In genomic region chr6:27127874-27128795, GRCh38 we compare ENCODE assay signal across 12 cellular contexts.
DNase-seq lines count a peak whose midpoint lies in the region; ATAC-seq and TF ChIP-seq lines count a peak whose summit lies in the region.
"Had no signal": no experiment of that assay in that cellular context is flagged by ENCODE, and none has a peak within 500 bp of the region (broad histone marks: within the 10 kb centered on the region; RNA-seq: fewer than 3 reads in every experiment).

No MANE protein-coding gene starts in this region.

- peaks cover 14% of the 10 kb centered on the region for H3K36me3 ChIP-seq in DOHH2 (ENCODE audit: control insufficient read depth, low read length)
- H3K36me3 ChIP-seq: right lobe of liver had no signal

- ATAC-seq in activated T-helper 17 cell treated with anti-CD3 and anti-CD28 coated beads, Interleukin-2, amount 50 U/mL, for 72 hours (replicated peaks) = no peak
- ATAC-seq in GM18520 (IDR thresholded peaks at IDR 0.05; ENCODE audit: unreplicated experiment) = no peak
- ATAC-seq in HG03097 (IDR thresholded peaks at IDR 0.05; ENCODE audit: low FRiP score, unreplicated experiment) = no peak
- ATAC-seq in HG03095 (IDR thresholded peaks at IDR 0.05; ENCODE audit: unreplicated experiment) = no peak

- H3F3A ChIP-seq in DOHH2 (ENCODE audit: control insufficient read depth, insufficient read depth) = peaks cover 42% of the 10 kb centered on the region

- peak overlapping the region; percentile 99 for H3K27ac ChIP-seq in DOHH2 (ENCODE audit: low read depth, low read length)
- H3K27ac ChIP-seq: right lobe of liver had no signal

- peak overlapping the region; percentile 82 for H3K4me2 ChIP-seq in DOHH2 (ENCODE audit: low read length)

- H4K20me1 ChIP-seq in DOHH2 (ENCODE audit: control insufficient read depth, insufficient read depth, low read depth, low read length) = no peaks in the 10 kb centered on the region

- peaks cover 60% of the 10 kb centered on the region for H3K4me1 ChIP-seq in DOHH2 (ENCODE audit: control insufficient read depth, low read length)
- H3K4me1 ChIP-seq: right lobe of liver had no signal

- H3K27me3 Mint-ChIP-seq in activated T-helper 17 cell treated with anti-CD3 and anti-CD28 coated beads, Interleukin-2, amount 50 U/mL, for 72 hours = no peaks in the 10 kb centered on the region
- peaks cover 6% of the 10 kb centered on the region for H3K27me3 Mint-ChIP-seq in nephron progenitor cell (ENCODE audit: low read depth, poor library complexity)
- H3K27me3 Mint-ChIP-seq: naive thymus-derived CD4-positive, alpha-beta T cell; stimulated activated naive CD8-positive, alpha-beta T cell treated with anti-CD3 and anti-CD28 coated beads, Interleukin-15, Interleukin-2, amounts not matched to agents 100 ng/mL and 50 ng/mL, for 24 hours had no signal

- TF ChIP-seq CTCF in DOHH2 (IDR thresholded peaks at IDR 0.05; ENCODE audit: low read depth, low read length, poor library complexity, severe bottlenecking) = no peak
- no peak for TF ChIP-seq CTCF in nephron progenitor cell (IDR thresholded peaks at IDR 0.05)

- no peaks in the 10 kb centered on the region for H3K79me2 ChIP-seq in DOHH2 (ENCODE audit: control insufficient read depth, low read length)

- H3K9me3 ChIP-seq in DOHH2 (ENCODE audit: control insufficient read depth, insufficient read depth, low read length) = no peaks in the 10 kb centered on the region
- H3K9me3 ChIP-seq: right lobe of liver had no signal

- DNase-seq in KBM-7 = peak; percentile 21
- no peak for DNase-seq in nephron progenitor cell
- DNase-seq: activated CD4-positive, alpha-beta T cell treated with anti-CD3 and anti-CD28 coated beads for 48 hours; activated naive CD4-positive, alpha-beta T cell treated with Interleukin-2 at 50 U/mL for 16 hours; naive thymus-derived CD4-positive, alpha-beta T cell had no signal

- H3K4me3 Mint-ChIP-seq in activated T-helper 17 cell treated with anti-CD3 and anti-CD28 coated beads, Interleukin-2, amount 50 U/mL, for 72 hours = peak overlapping the region; percentile 85
- peak overlapping the region; percentile 82 for H3K4me3 Mint-ChIP-seq in nephron progenitor cell

- no peaks in the 10 kb centered on the region for H3K9me3 Mint-ChIP-seq in activated T-helper 17 cell treated with anti-CD3 and anti-CD28 coated beads, Interleukin-2, amount 50 U/mL, for 72 hours
- H3K9me3 Mint-ChIP-seq in nephron progenitor cell = no peaks in the 10 kb centered on the region
- H3K9me3 Mint-ChIP-seq: naive thymus-derived CD4-positive, alpha-beta T cell; stimulated activated naive CD8-positive, alpha-beta T cell treated with anti-CD3 and anti-CD28 coated beads, Interleukin-15, Interleukin-2, amounts not matched to agents 100 ng/mL and 50 ng/mL, for 24 hours had no signal

- peak overlapping the region; percentile 66 for H3K4me3 ChIP-seq in DOHH2 (ENCODE audit: low read length)

- no peaks in the 10 kb centered on the region for H3K9me2 ChIP-seq in DOHH2 (replicated peaks; ENCODE audit: control insufficient read depth, low read length)

- H3K27me3 ChIP-seq in DOHH2 (ENCODE audit: control insufficient read depth, low read length) = no peaks in the 10 kb centered on the region

- H3K27ac Mint-ChIP-seq in activated T-helper 17 cell treated with anti-CD3 and anti-CD28 coated beads, Interleukin-2, amount 50 U/mL, for 72 hours = no peak overlapping the region
- H3K27ac Mint-ChIP-seq in nephron progenitor cell = no peak overlapping the region

- in situ Hi-C loops in KBM-7 (cut with MboI; ENCODE audit: low pct_unique_long_range_greater_than_20kb, low sequenced_read_pairs) = loop anchor here (25.0 kb wide), 2 partner anchors 941 to 1091 kb away; a partner anchor contains a TSS

- peaks cover 14% of the 10 kb centered on the region for H3K4me1 Mint-ChIP-seq in activated T-helper 17 cell treated with anti-CD3 and anti-CD28 coated beads, Interleukin-2, amount 50 U/mL, for 72 hours
- H3K4me1 Mint-ChIP-seq in nephron progenitor cell = peaks cover 37% of the 10 kb centered on the region

- no peaks in the 10 kb centered on the region for H3K36me3 Mint-ChIP-seq in activated T-helper 17 cell treated with anti-CD3 and anti-CD28 coated beads, Interleukin-2, amount 50 U/mL, for 72 hours (ENCODE audit: low read depth)
- H3K36me3 Mint-ChIP-seq in nephron progenitor cell (ENCODE audit: low read depth) = no peaks in the 10 kb centered on the region
